In genomic region chr18:23066504-23067039, GRCh38 we compare ENCODE assay signal across 13 cellular contexts.
"Had no signal": no experiment of that assay in that cellular context is flagged by ENCODE, and none has a peak within 500 bp of the region (broad histone marks: within the 10 kb centered on the region; RNA-seq: fewer than 3 reads in every experiment).

No MANE protein-coding gene starts in this region.

- FAIRE-seq: bronchial epithelial cell had no signal

- H3K4me1 ChIP-seq: ascending aorta, vagina had no signal

- H3K4me3 ChIP-seq: ascending aorta, esophagus muscularis mucosa, vagina had no signal

- DNase-seq: activated CD4-positive, alpha-beta T cell treated with anti-CD3 and anti-CD28 coated beads, Interleukin-2, amount 10 ng/mL, durations not matched to agents 7 days and 5 days; activated gamma-delta T cell; activated T-cell treated with anti-CD3 and anti-CD28 coated beads, Interleukin-2, amount 50 U/mL, for 4 hours; cerebellar nuclear complex; cortex of kidney; effector CD4-positive, alpha-beta T cell; naive B cell; stimulated activated CD4-positive, alpha-beta T cell treated with anti-CD3 and anti-CD28 coated beads, Interleukin-12 subunit alpha, Interleukin-12 subunit beta, amount 100 ng/mL, for 4 hours; stimulated activated CD4-positive, alpha-beta T cell treated with anti-CD3 and anti-CD28 coated beads, Interleukin-1b, Interleukin-23, amount 100 ng/mL, for 48 hours had no signal

- H3K9me3 ChIP-seq: ascending aorta, esophagus muscularis mucosa, vagina had no signal

- H3K36me3 ChIP-seq: ascending aorta, esophagus muscularis mucosa, vagina had no signal

- H3K27me3 ChIP-seq: ascending aorta, esophagus muscularis mucosa, vagina had no signal

- H3K27ac ChIP-seq: ascending aorta, esophagus muscularis mucosa, vagina had no signal
